In the genomic region with DNA sequence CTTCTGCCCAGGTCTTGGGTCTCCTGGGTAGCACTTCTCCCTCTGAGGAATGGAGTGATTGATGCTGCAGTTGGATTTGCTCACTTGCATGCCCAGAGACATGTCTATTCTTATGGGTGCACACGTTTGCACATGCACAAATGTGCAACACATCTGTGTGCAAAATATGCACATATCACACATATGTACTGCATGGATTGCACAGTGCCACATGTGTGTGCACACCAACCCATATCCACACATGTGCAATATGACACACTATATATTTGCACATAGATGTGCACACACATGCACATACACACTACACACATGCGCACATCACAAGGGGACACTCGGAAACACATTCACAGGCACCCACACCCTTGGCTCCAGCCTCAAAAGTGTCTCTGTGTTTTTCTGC, we compare ENCODE assay signal across 1 cellular context.
TF ChIP-seq lines count a peak whose summit lies in the region.

No MANE protein-coding gene starts in this region.

TF ChIP-seq in endothelial cell of umbilical vein, 7 proteins besides CTCF, POLR2A, EP300 and RAD21:
- TF ChIP-seq, protein P1, sequence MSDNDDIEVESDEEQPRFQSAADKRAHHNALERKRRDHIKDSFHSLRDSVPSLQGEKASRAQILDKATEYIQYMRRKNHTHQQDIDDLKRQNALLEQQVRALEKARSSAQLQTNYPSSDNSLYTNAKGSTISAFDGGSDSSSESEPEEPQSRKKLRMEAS (IDR thresholded peaks at IDR 0.05; ENCODE audit: insufficient read depth, insufficient read length): no peak
- TF ChIP-seq EZH2 (IDR thresholded peaks at IDR 0.05; ENCODE audit: borderline replicate concordance, low read depth, low read length, severe bottlenecking): peak; percentile 29
